Comparison of ENCODE assay signal across 9 cellular contexts in the genomic region with DNA sequence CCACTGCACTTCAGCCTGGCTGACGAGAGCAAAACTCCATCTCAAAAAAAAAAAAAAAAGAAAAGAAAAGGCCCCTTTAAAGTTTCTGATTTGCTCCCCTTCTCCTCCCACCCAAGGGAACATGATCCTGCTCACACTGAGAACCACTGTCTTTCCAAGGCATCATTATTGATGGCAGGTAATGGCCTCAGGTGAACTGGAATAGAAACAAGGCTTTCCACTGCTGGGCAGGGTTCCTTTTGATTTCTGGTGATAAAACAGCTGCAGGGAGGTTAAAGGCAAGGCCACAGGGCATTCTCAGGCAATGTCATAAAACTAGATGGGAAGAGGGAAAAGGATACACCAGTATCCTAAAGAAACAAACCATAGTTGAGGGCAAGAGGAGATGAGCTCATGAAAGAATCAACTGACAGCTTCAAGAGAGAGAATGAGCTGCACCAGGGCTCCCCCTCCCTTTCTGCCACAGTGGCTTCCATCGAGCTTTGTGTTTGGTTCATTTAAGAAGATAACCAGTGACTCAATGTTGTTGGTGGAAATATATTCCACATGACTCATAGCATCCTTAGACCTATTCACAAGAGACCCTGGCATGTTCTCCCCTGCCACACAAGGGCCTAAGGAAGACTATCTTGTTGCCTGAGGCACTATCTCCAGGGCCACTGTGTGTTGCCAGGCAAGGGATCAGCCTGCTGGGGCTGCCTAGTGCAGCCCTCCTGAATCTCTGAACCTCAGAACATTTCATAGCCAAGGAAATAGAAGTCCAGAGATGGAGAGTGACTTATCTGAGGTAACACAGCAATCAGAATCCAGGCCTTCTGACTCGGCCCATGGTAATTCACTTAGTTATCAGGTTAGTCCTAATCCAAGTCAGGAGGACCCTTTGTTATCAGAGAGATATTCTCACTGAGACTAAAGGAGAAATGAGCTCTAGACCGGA.
DNase-seq lines count a peak whose midpoint lies in the region; ATAC-seq and TF ChIP-seq lines count a peak whose summit lies in the region.
"Had no signal": no experiment of that assay in that cellular context is flagged by ENCODE, and none has a peak within 500 bp of the region (broad histone marks: within the 10 kb centered on the region; RNA-seq: fewer than 3 reads in every experiment).

No MANE protein-coding gene starts in this region.

- CTCF ChIA-PET in PC-9 (lab: Charles Lee), result interaction anchor here (0.5 to 1.0 kb wide), 4 partner anchors 35 to 1008 kb away, joined by 3 to 7 read pairs (median 4); no protein-coding TSS in a partner anchor

- no TSS peak for BruUV-seq in PC-9 (replicated peaks; lab: Mats Ljungman, UMichigan)

- H4K91ac ChIP-seq in trophoblast cell (ENCODE audit: low read depth, low read length), result no peak overlapping the region

- DNase-seq in EH (ENCODE audit: low read depth) (peak; percentile 99), PC-9 (peak; percentile 71 to 86), fibroblast of pulmonary artery (ENCODE audit: low read depth) (peak; percentile 98), trophoblast cell (peak; percentile 30 to 77), DMS 273 treated with DMSO at 0.1 percent for 48 hours (lab: John Stamatoyannopoulos, UW) (no peak)

- POLR2A ChIA-PET in PC-9 (lab: Charles Lee; ENCODE audit: unreplicated experiment), result interaction anchor here (0.6 to 0.7 kb wide), 4 partner anchors 82 to 630 kb away, joined by 3 to 11 read pairs (median 6); no protein-coding TSS in a partner anchor

- H3F3A ChIP-seq in PC-9 (ENCODE audit: insufficient read depth, low read depth), result peaks cover 3% of the 10 kb centered on the region; the same call in 1 of the 2 replicates

- no CpG with 5 or more reads among the region's 4 CpGs for WGBS in trophoblast cell (ENCODE audit: extremely low coverage, insufficient coverage, insufficient read length)

- H3K4me3 ChIP-seq in PC-9 (no peak overlapping the region), fibroblast of pulmonary artery (replicated peaks; ENCODE audit: low read depth, low read length) (no peak overlapping the region), trophoblast cell (ENCODE audit: low read depth, low read length) (no peak overlapping the region)

- H2BK120ac ChIP-seq in trophoblast cell (ENCODE audit: insufficient read depth, low read length, poor library complexity), result no peak overlapping the region

- no peak overlapping the region for H2BK5ac ChIP-seq in trophoblast cell (ENCODE audit: low read depth, low read length, poor library complexity)

- H3K14ac ChIP-seq in trophoblast cell (ENCODE audit: low read length), result no peak overlapping the region

- H3K4me2 ChIP-seq in PC-9 (peak overlapping the region; percentile 9; the same call in 1 of the 2 replicates), trophoblast cell (ENCODE audit: low read length) (no peak overlapping the region)

- no peak overlapping the region for H2BK12ac ChIP-seq in trophoblast cell (ENCODE audit: low read length)

- H3K9me2 ChIP-seq in PC-9 (ENCODE audit: insufficient read depth), result no peaks in the 10 kb centered on the region

- H2AFZ ChIP-seq in PC-9 (no peak overlapping the region), trophoblast cell (ENCODE audit: insufficient read depth, low read length, poor library complexity) (no peak overlapping the region)

- H4K12ac ChIP-seq in trophoblast cell (ENCODE audit: low read depth, low read length), result no peak overlapping the region

- H3K9ac ChIP-seq in trophoblast cell (ENCODE audit: low read length), result no peak overlapping the region

- no peaks in the 10 kb centered on the region for H4K20me1 ChIP-seq in PC-9 (ENCODE audit: insufficient read depth)

- TF ChIP-seq CTCF in PC-9 (conservative IDR thresholded peaks at IDR 0.05) (no peak), fibroblast of pulmonary artery (IDR thresholded peaks at IDR 0.05; ENCODE audit: low read length, missing control alignments) (no peak)

- H3K79me1 ChIP-seq in trophoblast cell (ENCODE audit: low read length), result no peaks in the 10 kb centered on the region

- ATAC-seq in HG02870 (IDR thresholded peaks at IDR 0.05; ENCODE audit: unreplicated experiment), result no peak
- no peak for ATAC-seq in HG03571 (IDR thresholded peaks at IDR 0.05; ENCODE audit: unreplicated experiment)
- ATAC-seq in GM19463 (IDR thresholded peaks at IDR 0.05; ENCODE audit: unreplicated experiment), result no peak
- ATAC-seq: activated CD4-positive, CD25-positive, alpha-beta regulatory T cell treated with anti-CD3 and anti-CD28 coated beads, Interleukin-2, amount 50 U/mL, for 24 hours had no signal

- intact Hi-C loops in PC-9 (cut with micrococcal nuclease; ENCODE audit: unreplicated experiment), result no loop called here

- H4K8ac ChIP-seq in trophoblast cell (ENCODE audit: low read depth, low read length), result no peak overlapping the region

- no peaks in the 10 kb centered on the region for H3K79me2 ChIP-seq in PC-9 (ENCODE audit: low read depth)
- no peaks in the 10 kb centered on the region for H3K79me2 ChIP-seq in trophoblast cell (ENCODE audit: control insufficient read depth, insufficient read depth, low read length, poor library complexity)

- no peak overlapping the region for H2AK5ac ChIP-seq in trophoblast cell (ENCODE audit: low read length)

- H3K4ac ChIP-seq in trophoblast cell (ENCODE audit: low read depth, low read length), result no peak overlapping the region

- no peak overlapping the region for H3K27ac ChIP-seq in PC-9
- H3K27ac ChIP-seq in trophoblast cell (ENCODE audit: low read depth, low read length), result no peak overlapping the region

- H3K36me3 ChIP-seq in PC-9 (ENCODE audit: low read depth) (no peaks in the 10 kb centered on the region), trophoblast cell (ENCODE audit: control insufficient read depth in 1 of 2, insufficient read depth in 2 of 2, low read length in 2 of 2) (no peaks in the 10 kb centered on the region)

- H3K23ac ChIP-seq in trophoblast cell (ENCODE audit: low read length), result no peak overlapping the region

- no peak overlapping the region for H3K18ac ChIP-seq in trophoblast cell (ENCODE audit: low read length)

- no peaks in the 10 kb centered on the region for H3K27me3 ChIP-seq in PC-9 (ENCODE audit: insufficient read depth, low read depth)
- H3K27me3 ChIP-seq in trophoblast cell (ENCODE audit: insufficient read depth, low read length), result no peaks in the 10 kb centered on the region

- H3K9me3 ChIP-seq in PC-9 (ENCODE audit: insufficient read depth, low read depth) (no peaks in the 10 kb centered on the region), trophoblast cell (ENCODE audit: insufficient read depth, low read depth, low read length) (no peaks in the 10 kb centered on the region)

- H3K4me1 ChIP-seq in PC-9 (replicated peaks; ENCODE audit: insufficient read depth), result peaks cover 18% of the 10 kb centered on the region
- peaks cover 5 to 6% of the 10 kb centered on the region in 2 experiments for H3K4me1 ChIP-seq in trophoblast cell (ENCODE audit: control insufficient read depth in 1 of 2, insufficient read depth in 2 of 2, low read length in 2 of 2)
